Comparison of ENCODE assay signal across 9 cellular contexts in genomic region chr20:31676534-31677030, GRCh38. TPM values are rescaled to one million over a fixed set of nuclear protein-coding genes. Genes with fewer than 3 reads are reported as not detected.
DNase-seq lines count a peak whose midpoint lies in the region; ATAC-seq, FAIRE-seq and TF ChIP-seq lines count a peak whose summit lies in the region.
"Had no signal": no experiment of that assay in that cellular context is flagged by ENCODE, and none has a peak within 500 bp of the region (broad histone marks: within the 10 kb centered on the region; RNA-seq: fewer than 3 reads in every experiment).

No MANE protein-coding gene starts in this region.

- intact Hi-C loops in CD14-positive monocyte (cut with micrococcal nuclease), result loop anchor here (5.0 kb wide), 1 partner anchor 46 kb away; the partner anchor contains the start of gene BCL2L1 (in 2 of the 2)
- intact Hi-C loops in dendritic cell treated with granulocyte-macrophage colony-stimulating factor and Interleukin-4, amounts not matched to agents 40 ng/mL and 50 ng/mL, for 4 days (cut with micrococcal nuclease), result no loop called here

- H3K36me3 Mint-ChIP-seq in CD14-positive monocyte (peaks cover 43 to 46% of the 10 kb centered on the region in 2 donors), osteocyte (ENCODE audit: unreplicated experiment) (peaks cover 15% of the 10 kb centered on the region)
- peaks cover 75% of the 10 kb centered on the region for H3K36me3 Mint-ChIP-seq in dendritic cell treated with granulocyte-macrophage colony-stimulating factor and Interleukin-4, amounts not matched to agents 40 ng/mL and 50 ng/mL, for 4 days (ENCODE audit: low read depth)

- peaks cover 78% of the 10 kb centered on the region for H3K4me1 ChIP-seq in MM.1S (ENCODE audit: low read length)

- DNase-seq in CD14-positive monocyte (ENCODE audit: low spot score) (peak; percentile 11), MM.1S (no peak), osteocyte (ENCODE audit: extremely low spot score, unreplicated experiment) (no peak), hypothalamus (lab: John Stamatoyannopoulos, UW) (no peak), H54 (ENCODE audit: insufficient read length, low spot score) (no peak), GM12892 (ENCODE audit: insufficient read length) (no peak)

- H3K9me3 ChIP-seq in MM.1S (replicated peaks; ENCODE audit: insufficient read depth, low read length), result no peaks in the 10 kb centered on the region

- no peaks in the 10 kb centered on the region for H4K20me1 ChIP-seq in MM.1S (ENCODE audit: insufficient read depth, low read length)

- no peak overlapping the region for H3K4me3 Mint-ChIP-seq in CD14-positive monocyte
- no peak overlapping the region for H3K4me3 Mint-ChIP-seq in dendritic cell treated with granulocyte-macrophage colony-stimulating factor and Interleukin-4, amounts not matched to agents 40 ng/mL and 50 ng/mL, for 4 days
- no peak overlapping the region for H3K4me3 Mint-ChIP-seq in osteocyte (ENCODE audit: unreplicated experiment)

- H3K36me3 ChIP-seq in MM.1S (replicated peaks; ENCODE audit: insufficient read depth, low read length), result 0 out of 2 replicates have a peak, but pooled peaks cover 13% of the 10 kb centered on the region

- no peaks in the 10 kb centered on the region for H3K9me3 Mint-ChIP-seq in CD14-positive monocyte
- H3K9me3 Mint-ChIP-seq in dendritic cell treated with granulocyte-macrophage colony-stimulating factor and Interleukin-4, amounts not matched to agents 40 ng/mL and 50 ng/mL, for 4 days, result no peaks in the 10 kb centered on the region
- no peaks in the 10 kb centered on the region for H3K9me3 Mint-ChIP-seq in osteocyte (ENCODE audit: unreplicated experiment)

- no peak for TF ChIP-seq CTCF in CD14-positive monocyte (IDR thresholded peaks at IDR 0.05)
- no peak for TF ChIP-seq CTCF in MM.1S (IDR thresholded peaks at IDR 0.05; ENCODE audit: low read length)
- TF ChIP-seq CTCF in osteocyte (IDR thresholded peaks at IDR 0.05), result no peak

- H2AFZ ChIP-seq in MM.1S (ENCODE audit: low read length), result no peak overlapping the region

- H3K4me2 ChIP-seq in MM.1S (ENCODE audit: low read depth, low read length), result peak overlapping the region; percentile 68

- H3K27me3 ChIP-seq in MM.1S (replicated peaks; ENCODE audit: insufficient read depth, low read length), result no peaks in the 10 kb centered on the region

- H3K4me1 Mint-ChIP-seq in CD14-positive monocyte (peaks cover 40% of the 10 kb centered on the region), osteocyte (ENCODE audit: unreplicated experiment) (peaks cover 58% of the 10 kb centered on the region)
- H3K4me1 Mint-ChIP-seq in dendritic cell treated with granulocyte-macrophage colony-stimulating factor and Interleukin-4, amounts not matched to agents 40 ng/mL and 50 ng/mL, for 4 days (ENCODE audit: low read depth), result peaks cover 82% of the 10 kb centered on the region

- peaks cover 0 to 11% (median 8%) of the 10 kb centered on the region in 3 donors for H3K27me3 Mint-ChIP-seq in CD14-positive monocyte (ENCODE audit: low read depth in 3 of 3)
- no peaks in the 10 kb centered on the region for H3K27me3 Mint-ChIP-seq in dendritic cell treated with granulocyte-macrophage colony-stimulating factor and Interleukin-4, amounts not matched to agents 40 ng/mL and 50 ng/mL, for 4 days
- H3K27me3 Mint-ChIP-seq in osteocyte (ENCODE audit: unreplicated experiment), result no peaks in the 10 kb centered on the region

- H3F3A ChIP-seq in MM.1S (ENCODE audit: insufficient read depth, low read length), result peaks cover 51% of the 10 kb centered on the region

- no peaks in the 10 kb centered on the region for H3K9me2 ChIP-seq in MM.1S (replicated peaks; ENCODE audit: insufficient read depth, low read length)

- peak overlapping the region; percentile 33; the same call in 1 of the 2 replicates for H3K9ac ChIP-seq in MM.1S (ENCODE audit: low read length)

- peak overlapping the region; percentile 70; the same call in 1 of the 2 replicates for H3K27ac ChIP-seq in MM.1S (ENCODE audit: low read length)

- no peak for ATAC-seq in HG02642 (IDR thresholded peaks at IDR 0.05; ENCODE audit: poor library complexity, unreplicated experiment)

- no peak for TF ChIP-seq POLR2A in H54 (IDR thresholded peaks at IDR 0.05; ENCODE audit: low read depth, low read length)
- TF ChIP-seq POLR2A in GM12892 (IDR thresholded peaks at IDR 0.05; ENCODE audit: low read depth, low read length), result no peak

- H3K79me2 ChIP-seq in MM.1S (ENCODE audit: low read length), result peaks cover 98% of the 10 kb centered on the region

- H3K27ac Mint-ChIP-seq in CD14-positive monocyte (peak overlapping the region in 4 of 7 donors; percentile 10 to 90 (median 54)), osteocyte (ENCODE audit: unreplicated experiment) (peak overlapping the region; percentile 70)
- H3K27ac Mint-ChIP-seq in dendritic cell treated with granulocyte-macrophage colony-stimulating factor and Interleukin-4, amounts not matched to agents 40 ng/mL and 50 ng/mL, for 4 days, result peak overlapping the region; percentile 93

- no peak for FAIRE-seq in H54 (lab: Jason Lieb, UNC)
- FAIRE-seq in GM12892 (lab: Jason Lieb, UNC), result no peak

- peak overlapping the region; percentile 20; the same call in 1 of the 2 replicates for H3K4me3 ChIP-seq in MM.1S (ENCODE audit: low read length)

RNA-seq across cellular contexts. Expression of gene COX4I2, which starts 38.9 kb away (rescaled TPM):
- not detected for polyA plus RNA-seq in CD14-positive monocyte
- not detected in 2 replicates for total RNA-seq in osteocyte
- not detected for polyA plus RNA-seq in GM12892 (2012; ENCODE audit: missing spikeins)
- total RNA-seq: Daoy had no signal

RNA-seq across cellular contexts. Expression of gene BCL2L1, which starts 46.1 kb away (rescaled TPM):
- 10 to 100 TPM; 12.4 to 14.3 TPM for polyA plus RNA-seq in CD14-positive monocyte
- 67.0 and 69.4 TPM in 2 replicates for total RNA-seq in osteocyte
- 45.0 TPM for polyA plus RNA-seq in GM12892 (2012; ENCODE audit: missing spikeins)
